Comparison of ENCODE assay signal across 14 cellular contexts in genomic region chr1:178530037-178530402, GRCh38. TPM values are rescaled to one million over a fixed set of nuclear protein-coding genes. Genes with fewer than 3 reads are reported as not detected.
A peak's percentile ranks its signal among the peaks of the same experiment; 100 is the strongest.
DNase-seq lines count a peak whose midpoint lies in the region; ATAC-seq and TF ChIP-seq lines count a peak whose summit lies in the region.
"Had no signal": no experiment of that assay in that cellular context is flagged by ENCODE, and none has a peak within 500 bp of the region (broad histone marks: within the 10 kb centered on the region; RNA-seq: fewer than 3 reads in every experiment).

No MANE protein-coding gene starts in this region.

- H3K27me3 ChIP-seq in SJSA1 (replicated peaks), result no peaks in the 10 kb centered on the region
- H3K27me3 ChIP-seq: left lung had no signal

- H3K9me3 ChIP-seq in SJSA1 (replicated peaks), result no peaks in the 10 kb centered on the region
- H3K9me3 ChIP-seq: left lung had no signal

- H3K4me3 Mint-ChIP-seq in type B pancreatic cell, result no peak overlapping the region
- H3K4me3 Mint-ChIP-seq: IgD-negative memory B cell had no signal

- peaks cover 10% of the 10 kb centered on the region for H3K4me1 ChIP-seq in SJSA1 (replicated peaks)

- no peaks in the 10 kb centered on the region for H3K9me3 Mint-ChIP-seq in type B pancreatic cell
- H3K9me3 Mint-ChIP-seq: IgD-negative memory B cell had no signal

- H3K36me3 Mint-ChIP-seq in type B pancreatic cell, result no peaks in the 10 kb centered on the region
- H3K36me3 Mint-ChIP-seq: IgD-negative memory B cell had no signal

- H3K27me3 Mint-ChIP-seq in type B pancreatic cell, result no peaks in the 10 kb centered on the region
- H3K27me3 Mint-ChIP-seq: IgD-negative memory B cell had no signal

- peaks cover 16% of the 10 kb centered on the region for H3K4me1 Mint-ChIP-seq in type B pancreatic cell (ENCODE audit: unreplicated experiment)

- TF ChIP-seq CTCF in fibroblast of villous mesenchyme (IDR thresholded peaks at IDR 0.05; ENCODE audit: insufficient read depth, low read depth, low read length), result no peak
- TF ChIP-seq CTCF in type B pancreatic cell (conservative IDR thresholded peaks at IDR 0.05), result no peak

- intact Hi-C loops in Right ventricle myocardium superior (cut with DNase I) (no loop called here), Right ventricle myocardium inferior (cut with DNase I) (loop anchor here (10.0 kb wide), 1 partner anchor 225 kb away; no protein-coding TSS in a partner anchor)

- peak overlapping the region; percentile 79 for H3K27ac Mint-ChIP-seq in type B pancreatic cell
- H3K27ac Mint-ChIP-seq: IgD-negative memory B cell had no signal

- DNase-seq in Right ventricle myocardium superior (no peak), Right ventricle myocardium inferior (ENCODE audit: missing footprints) (no peak), SJSA1 (ENCODE audit: low read depth in 1 of 2, low spot score in 2 of 2) (peak; percentile 58 to 81), fibroblast of villous mesenchyme (ENCODE audit: low read depth) (peak; percentile 28), type B pancreatic cell (ENCODE audit: extremely low spot score, unreplicated experiment) (no peak), left lobe of liver (ENCODE audit: low spot score) (no peak)
- no peak for DNase-seq in activated CD4-positive, alpha-beta T cell treated with anti-CD3 and anti-CD28 coated beads for 4 hours
- DNase-seq: activated gamma-delta T cell treated with Interleukin-2 at 50 U/mL for 16 hours; left lung; NK-92 treated with Interleukin-12 subunit alpha and Interleukin-12 subunit beta, amount 100 ng/mL, for 24 hours had no signal

- ATAC-seq in Right ventricle myocardium superior (ENCODE audit: poor library complexity) (peak; percentile 15), Right ventricle myocardium inferior (no peak), GM19463 (IDR thresholded peaks at IDR 0.05; ENCODE audit: unreplicated experiment) (no peak), left lobe of liver (no peak)
- ATAC-seq: left lung, sciatic nerve had no signal

- H3K27ac ChIP-seq in SJSA1, result no peak overlapping the region
- H3K27ac ChIP-seq: left lung had no signal

- H3K36me3 ChIP-seq in SJSA1, result no peaks in the 10 kb centered on the region
- H3K36me3 ChIP-seq: left lung had no signal

- H3K4me3 ChIP-seq in SJSA1 (no peak overlapping the region), fibroblast of villous mesenchyme (ENCODE audit: low read depth, low read length) (no peak overlapping the region)
- H3K4me3 ChIP-seq: left lung had no signal

RNA-seq across cellular contexts. Expression of gene TEX35, which starts 17.1 kb away (rescaled TPM):
- 0.40 TPM for total RNA-seq in Right ventricle myocardium superior
- total RNA-seq in Right ventricle myocardium inferior, result not detected
- not detected in 2 replicates for total RNA-seq in SJSA1 (2014; rRNA removed; shearing (Covaris generic))
- total RNA-seq in fibroblast of villous mesenchyme, result under 0.01 TPM in 1 of 2 replicates, not detected in the other
- not detected in 2 replicates for total RNA-seq in type B pancreatic cell (ENCODE audit: low replicate concordance)
- total RNA-seq in left lobe of liver, result not detected
- total RNA-seq: A673, left lung, sciatic nerve had no signal

RNA-seq across cellular contexts. Expression of gene CLEC20A, which starts 33.3 kb away (rescaled TPM):
- not detected for total RNA-seq in Right ventricle myocardium superior
- not detected for total RNA-seq in Right ventricle myocardium inferior
- not detected in 2 replicates for total RNA-seq in SJSA1 (2014; rRNA removed; shearing (Covaris generic))
- total RNA-seq in fibroblast of villous mesenchyme, result not detected in 2 replicates
- not detected in 2 replicates for total RNA-seq in type B pancreatic cell (ENCODE audit: low replicate concordance)
- total RNA-seq in left lobe of liver, result not detected
- total RNA-seq: A673, left lung had no signal

Comparison
In these comparisons a context has a peak if more than half of its experiments do, and no peak if none do; other contexts are left out.
1. DNase-seq: peak in SJSA1 (2 of 2) and fibroblast of villous mesenchyme (single experiment); none in Right ventricle myocardium superior (single experiment), Right ventricle myocardium inferior (single experiment), type B pancreatic cell (single experiment), left lobe of liver (single experiment) and activated CD4-positive, alpha-beta T cell treated with anti-CD3 and anti-CD28 coated beads for 4 hours (0 of 2).